ENCODE assay signal across 8 cellular contexts in the genomic region with DNA sequence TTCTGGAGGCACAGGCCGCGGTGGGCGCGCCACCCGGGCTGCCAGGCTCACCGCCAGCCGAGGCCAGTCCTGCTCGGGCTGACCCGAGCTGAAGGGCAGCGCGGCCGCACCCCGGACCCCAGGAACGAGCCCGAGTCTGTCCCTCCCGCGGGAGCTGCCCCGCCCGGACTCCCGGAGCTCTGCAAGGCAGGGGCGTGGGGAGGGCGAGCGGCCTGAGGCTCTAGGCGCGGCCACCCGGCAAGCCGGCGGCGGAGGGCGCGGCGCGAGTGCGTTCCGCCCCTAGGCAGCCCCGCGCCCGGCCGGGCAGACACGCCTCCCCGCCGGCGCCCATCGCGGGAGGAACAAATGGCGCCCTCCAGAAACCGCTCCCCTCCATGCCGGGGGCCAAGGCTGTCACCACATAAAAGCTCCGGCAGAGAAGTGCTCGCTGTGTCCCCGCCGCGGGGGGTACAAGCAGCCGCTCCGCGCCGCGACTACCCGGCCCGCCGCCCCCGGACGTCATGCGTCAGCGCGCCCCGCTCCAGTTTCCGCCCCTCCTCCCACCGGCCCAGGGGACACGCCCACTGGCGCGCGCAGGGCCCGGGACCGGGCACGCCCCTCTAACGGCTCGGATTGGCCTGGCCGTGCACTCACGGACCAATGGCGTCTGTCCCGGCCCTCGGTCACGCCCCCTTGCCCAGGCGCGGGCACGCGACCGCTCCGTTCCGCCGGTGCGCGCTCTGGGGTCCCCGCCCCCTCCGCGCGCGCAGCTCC. TPM values are rescaled to one million over a fixed set of nuclear protein-coding genes. Genes with fewer than 3 reads are reported as not detected.
A peak's percentile ranks its signal among the peaks of the same experiment; 100 is the strongest.
DNase-seq lines count a peak whose midpoint lies in the region; TF ChIP-seq lines count a peak whose summit lies in the region.

No MANE protein-coding gene starts in this region.

- peaks cover 0 to 14% (median 2%) of the 10 kb centered on the region in 3 experiments; a peak in 2 of 7 replicates for H3K36me3 Mint-ChIP-seq in H9 (ENCODE audit: insufficient read depth in 1 of 3, low read depth in 3 of 3)
- H3K36me3 Mint-ChIP-seq in stimulated activated naive CD8-positive, alpha-beta T cell treated with anti-CD3 and anti-CD28 coated beads, Interleukin-15, Interleukin-2, amounts not matched to agents 100 ng/mL and 50 ng/mL, for 24 hours (ENCODE audit: low read depth): peaks cover 12% of the 10 kb centered on the region

- TF ChIP-seq RAD21 in neural cell (conservative IDR thresholded peaks at IDR 0.05): peak; percentile 42

- H3K79me2 ChIP-seq in H9 (ENCODE audit: insufficient read depth, low read length) (peaks cover 6% of the 10 kb centered on the region), Loucy (ENCODE audit: insufficient read depth, low read length) (peaks cover 48% of the 10 kb centered on the region), neural cell (replicated peaks; ENCODE audit: insufficient read depth, low read length) (peaks cover 31% of the 10 kb centered on the region)

- H3K4me1 ChIP-seq in H9 (ENCODE audit: insufficient read depth, low read length) (0 out of 2 replicates have a peak, but pooled peaks cover 3% of the 10 kb centered on the region), Loucy (ENCODE audit: insufficient read depth, low read length, poor library complexity, severe bottlenecking) (peaks cover 42% of the 10 kb centered on the region)

- H3K36me3 ChIP-seq in Loucy (ENCODE audit: insufficient read depth, low read length): no peaks in the 10 kb centered on the region
- H3K36me3 ChIP-seq in neural cell (ENCODE audit: insufficient read depth, low read length): no peaks in the 10 kb centered on the region

- no peak overlapping the region for H4K91ac ChIP-seq in H9 (ENCODE audit: insufficient read length, low read depth, low read length)

- peaks cover 21% of the 10 kb centered on the region for H3K27me3 Mint-ChIP-seq in H9 (ENCODE audit: low read depth)
- H3K27me3 Mint-ChIP-seq in stimulated activated naive CD8-positive, alpha-beta T cell treated with anti-CD3 and anti-CD28 coated beads, Interleukin-15, Interleukin-2, amounts not matched to agents 100 ng/mL and 50 ng/mL, for 24 hours: no peaks in the 10 kb centered on the region

- H3K9me3 Mint-ChIP-seq in H9: peaks cover 0 to 6% of the 10 kb centered on the region in 2 experiments; a peak in 2 of 5 replicates
- H3K9me3 Mint-ChIP-seq in stimulated activated naive CD8-positive, alpha-beta T cell treated with anti-CD3 and anti-CD28 coated beads, Interleukin-15, Interleukin-2, amounts not matched to agents 100 ng/mL and 50 ng/mL, for 24 hours: no peaks in the 10 kb centered on the region

- peaks cover 13% of the 10 kb centered on the region for H3K23me2 ChIP-seq in H9 (ENCODE audit: insufficient read length, low read depth, low read length, poor library complexity, severe bottlenecking)

- H3K4me1 Mint-ChIP-seq in H9: peaks cover 33 to 39% of the 10 kb centered on the region in 2 experiments
- H3K4me1 Mint-ChIP-seq in stimulated activated naive CD8-positive, alpha-beta T cell treated with anti-CD3 and anti-CD28 coated beads, Interleukin-15, Interleukin-2, amounts not matched to agents 100 ng/mL and 50 ng/mL, for 24 hours (ENCODE audit: low read depth): peaks cover 53% of the 10 kb centered on the region

- peak overlapping the region; percentile 78 to 84 for H3K4me3 Mint-ChIP-seq in H9
- H3K4me3 Mint-ChIP-seq in stimulated activated naive CD8-positive, alpha-beta T cell treated with anti-CD3 and anti-CD28 coated beads, Interleukin-15, Interleukin-2, amounts not matched to agents 100 ng/mL and 50 ng/mL, for 24 hours: peak overlapping the region; percentile 73

- H4K8ac ChIP-seq in H9 (replicated peaks; ENCODE audit: insufficient read length, low read depth, low read length): no peak overlapping the region

- H3K4ac ChIP-seq in H9 (ENCODE audit: low read depth, low read length): no peak overlapping the region

- no peak overlapping the region for H3K23ac ChIP-seq in H9 (ENCODE audit: insufficient read length, low read depth, low read length)

- H3K9me3 ChIP-seq in H9 (ENCODE audit: control insufficient read depth, low read depth, low read length): no peaks in the 10 kb centered on the region
- H3K9me3 ChIP-seq in Loucy (ENCODE audit: insufficient read depth, low read depth, low read length): no peaks in the 10 kb centered on the region
- H3K9me3 ChIP-seq in neural cell (ENCODE audit: low read length): no peaks in the 10 kb centered on the region

- no peak overlapping the region for H2BK12ac ChIP-seq in H9 (ENCODE audit: insufficient read length, low read depth, low read length)

- no peak overlapping the region; the same call in 1 of the 2 replicates for H2BK15ac ChIP-seq in H9 (ENCODE audit: low read depth, low read length)

- H3K9ac ChIP-seq in H9 (ENCODE audit: extremely low read depth, insufficient read length, low read length): no peak overlapping the region
- H3K9ac ChIP-seq in Loucy (ENCODE audit: low read depth, low read length, poor library complexity, severe bottlenecking): peak overlapping the region; percentile 87
- H3K9ac ChIP-seq in neural cell (ENCODE audit: low read length): peak overlapping the region; percentile 93

- H2BK5ac ChIP-seq in H9 (ENCODE audit: insufficient read length, low read length): no peak overlapping the region

- no peak overlapping the region for H4K5ac ChIP-seq in H9 (ENCODE audit: insufficient read length, low read depth, low read length)

- peak overlapping the region; percentile 26 for H3K4me2 ChIP-seq in H9 (ENCODE audit: insufficient read depth, insufficient read length, low read length)
- peak overlapping the region; percentile 95 for H3K4me2 ChIP-seq in Loucy (ENCODE audit: low read depth, low read length, poor library complexity, severe bottlenecking)
- H3K4me2 ChIP-seq in neural cell (ENCODE audit: low read length): peak overlapping the region; percentile 4

- DNase-seq in G401 (ENCODE audit: low spot score) (peak; percentile 96), H9 (peak; percentile 98), SIG-M5 (lab: John Stamatoyannopoulos, UW) (peak; percentile 83), foreskin fibroblast (peak; percentile 98 to 99)
- DNase-seq in activated gamma-delta T cell treated with anti-CD3 and anti-CD28 coated beads, Interleukin-2, amount 50 U/mL, for 16 hours (ENCODE audit: low read depth): peak; percentile 99

- peaks cover 3% of the 10 kb centered on the region for H3K79me1 ChIP-seq in H9 (ENCODE audit: insufficient read depth, low read depth, low read length, poor library complexity, severe bottlenecking)

- TF ChIP-seq EP300 in neural cell (conservative IDR thresholded peaks at IDR 0.05; ENCODE audit: poor library complexity, severe bottlenecking): peak; percentile 48

- H3K18ac ChIP-seq in H9 (ENCODE audit: insufficient read length, low read depth, low read length): no peak overlapping the region

- H3K27me3 ChIP-seq in H9 (ENCODE audit: insufficient read depth, low read length): 0 out of 2 replicates have a peak, but pooled peaks cover 2% of the 10 kb centered on the region
- no peaks in the 10 kb centered on the region for H3K27me3 ChIP-seq in Loucy (ENCODE audit: insufficient read depth, low read length, poor library complexity, severe bottlenecking)
- H3K27me3 ChIP-seq in neural cell (ENCODE audit: insufficient read depth, low read depth, low read length): no peaks in the 10 kb centered on the region

- H3T11ph ChIP-seq in H9 (ENCODE audit: low read length): no peak overlapping the region

- no peak overlapping the region for H3K27ac ChIP-seq in H9 (ENCODE audit: insufficient read length, low read depth, low read length)
- H3K27ac ChIP-seq in neural cell (ENCODE audit: low read length): peak overlapping the region; percentile 84

- H2BK120ac ChIP-seq in H9 (ENCODE audit: low read depth, low read length, poor library complexity, severe bottlenecking): no peak overlapping the region

- H3K27ac Mint-ChIP-seq in H9: no peak overlapping the region
- peak overlapping the region; percentile 70 for H3K27ac Mint-ChIP-seq in stimulated activated naive CD8-positive, alpha-beta T cell treated with anti-CD3 and anti-CD28 coated beads, Interleukin-15, Interleukin-2, amounts not matched to agents 100 ng/mL and 50 ng/mL, for 24 hours

- H4K20me1 ChIP-seq in H9 (ENCODE audit: control insufficient read depth, insufficient read depth, insufficient read length) (no peaks in the 10 kb centered on the region), Loucy (ENCODE audit: insufficient read depth, low read length, poor library complexity, severe bottlenecking) (peaks cover 34% of the 10 kb centered on the region), neural cell (ENCODE audit: insufficient read depth) (peaks cover 25% of the 10 kb centered on the region)

- no peak overlapping the region for H2AFZ ChIP-seq in H9 (ENCODE audit: low read length)
- H2AFZ ChIP-seq in Loucy (ENCODE audit: low read length): peak overlapping the region; percentile 32; the same call in 1 of the 2 replicates
- peak overlapping the region; percentile 63 for H2AFZ ChIP-seq in neural cell (ENCODE audit: low read depth, low read length)

- no peak overlapping the region for H3K56ac ChIP-seq in H9 (ENCODE audit: insufficient read length, low read depth, low read length)

- H2BK20ac ChIP-seq in H9 (ENCODE audit: low read depth, low read length, poor library complexity, severe bottlenecking): no peak overlapping the region

- H2AK5ac ChIP-seq in H9 (ENCODE audit: insufficient read length, low read length): no peak overlapping the region

- no CpG with 5 or more reads among the region's 99 CpGs for WGBS in H9 (ENCODE audit: extremely low coverage, insufficient read length, low lambda C conversion rate)

- in situ Hi-C loops in G401 (cut with HindIII; ENCODE audit: low sequenced_read_pairs): no loop called here

- H3K4me3 ChIP-seq in Loucy (ENCODE audit: low read length, poor library complexity, severe bottlenecking) (peak overlapping the region; percentile 86), foreskin fibroblast (ENCODE audit: low read depth in 1 of 2, low read length in 2 of 2) (peak overlapping the region; percentile 61 to 70), neural cell (ENCODE audit: low read length) (peak overlapping the region; percentile 93)

- TF ChIP-seq CTCF in H9 (conservative IDR thresholded peaks at IDR 0.05): no peak
- no peak for TF ChIP-seq CTCF in Loucy (conservative IDR thresholded peaks at IDR 0.05; ENCODE audit: low read length)
- no peak for TF ChIP-seq CTCF in foreskin fibroblast (IDR thresholded peaks at IDR 0.05; ENCODE audit: low read depth, low read length)
- no peak for TF ChIP-seq CTCF in neural cell (IDR thresholded peaks at IDR 0.05; ENCODE audit: poor library complexity, severe bottlenecking)

- no peak overlapping the region for H3K14ac ChIP-seq in H9 (ENCODE audit: insufficient read depth, low read length)

- H3K9me2 ChIP-seq in Loucy (replicated peaks; ENCODE audit: low read depth, low read length): no peaks in the 10 kb centered on the region
- H3K9me2 ChIP-seq in neural cell (ENCODE audit: insufficient read depth, low read length): no peaks in the 10 kb centered on the region

- H3F3A ChIP-seq in Loucy (ENCODE audit: low read depth) (peaks cover 3% of the 10 kb centered on the region; the same call in 1 of the 2 replicates), neural cell (ENCODE audit: insufficient read depth, low read length, poor library complexity, severe bottlenecking) (no peaks in the 10 kb centered on the region)

RNA-seq across cellular contexts. Expression of a gene that starts 0.5 kb away (rescaled TPM):
- 7.6 and 14.2 TPM in 2 replicates for total RNA-seq in G401 (2014; rRNA removed; shearing (Covaris generic))
- total RNA-seq in H9 (2021): 30.6 and 33.4 TPM in 2 replicates
- polyA plus RNA-seq in neural cell: 17.0 and 26.1 TPM in 2 replicates
- polyA minus RNA-seq in neural cell: 33.4 and 41.0 TPM in 2 replicates

Comparison
In these comparisons a context has a peak if more than half of its experiments do, and no peak if none do; other contexts are left out.
1. H3K4me2 ChIP-seq: peak in every context shown above with its lines; median percentile 95 in Loucy; 26 in H9; 4 in neural cell.